ENCODE assay signal across 8 cellular contexts in genomic region chr19:2047449-2048103, GRCh38. TPM values are rescaled to one million over a fixed set of nuclear protein-coding genes. Genes with fewer than 3 reads are reported as not detected.
A peak's percentile ranks its signal among the peaks of the same experiment; 100 is the strongest.
DNase-seq lines count a peak whose midpoint lies in the region; ATAC-seq and TF ChIP-seq lines count a peak whose summit lies in the region.

No MANE protein-coding gene starts in this region.

- no peak overlapping the region for H4K91ac ChIP-seq in H9 (ENCODE audit: insufficient read length, low read depth, low read length)

- no peak for TF ChIP-seq EP300 in gastroesophageal sphincter (IDR thresholded peaks at IDR 0.05)

- H3K4me1 ChIP-seq in H9 (ENCODE audit: insufficient read depth, low read length), result no peaks in the 10 kb centered on the region; the same call in 1 of the 2 replicates
- peaks cover 9 to 87% (median 78%) of the 10 kb centered on the region in 3 donors for H3K4me1 ChIP-seq in gastroesophageal sphincter

- H3K9me3 ChIP-seq in H9 (ENCODE audit: control insufficient read depth, low read depth, low read length), result no peaks in the 10 kb centered on the region
- H3K9me3 ChIP-seq in gastroesophageal sphincter, result no peaks in the 10 kb centered on the region

- no peak overlapping the region for H2BK15ac ChIP-seq in H9 (ENCODE audit: low read depth, low read length)

- peaks cover 11% of the 10 kb centered on the region; the same call in 1 of the 2 replicates for H3K79me2 ChIP-seq in H9 (ENCODE audit: insufficient read depth, low read length)

- H3T11ph ChIP-seq in H9 (ENCODE audit: low read length), result no peak overlapping the region

- peaks cover 0 to 62% of the 10 kb centered on the region in 2 donors for H3K36me3 ChIP-seq in gastroesophageal sphincter

- H3K36me3 Mint-ChIP-seq in H9 (ENCODE audit: insufficient read depth in 1 of 3, low read depth in 3 of 3) (peaks cover 3 to 11% (median 8%) of the 10 kb centered on the region in 3 experiments; a peak in 5 of 7 replicates), T-cell (peaks cover 3% of the 10 kb centered on the region)
- H3K36me3 Mint-ChIP-seq in stimulated activated memory B cell treated with anti-CD40 and anti-IgM and Interleukin-4, amounts not matched to agents 10 μg/mL and 1 μg/mL and 100 μg/mL, for 72 hours, result peaks cover 51% of the 10 kb centered on the region

- H2BK5ac ChIP-seq in H9 (ENCODE audit: insufficient read length, low read length), result no peak overlapping the region

- no peak overlapping the region for H3K27ac ChIP-seq in H9 (ENCODE audit: insufficient read length, low read depth, low read length)
- peak overlapping the region in 3 of 4 donors; percentile 99 to 100 (median 99) for H3K27ac ChIP-seq in gastroesophageal sphincter

- no peak overlapping the region for H2BK12ac ChIP-seq in H9 (ENCODE audit: insufficient read length, low read depth, low read length)

- H3K4me3 Mint-ChIP-seq in H9, result no peak overlapping the region
- peak overlapping the region in 2 of 3 donors; percentile 9 to 81 for H3K4me3 Mint-ChIP-seq in T-cell
- peak overlapping the region; percentile 81 for H3K4me3 Mint-ChIP-seq in stimulated activated memory B cell treated with anti-CD40 and anti-IgM and Interleukin-4, amounts not matched to agents 10 μg/mL and 1 μg/mL and 100 μg/mL, for 72 hours

- no peak overlapping the region for H2AFZ ChIP-seq in H9 (ENCODE audit: low read length)

- peak overlapping the region in 1 of 2 donors; percentile 100 for H3K4me3 ChIP-seq in gastroesophageal sphincter

- no peak for TF ChIP-seq POLR2A in gastroesophageal sphincter (IDR thresholded peaks at IDR 0.05)

- DNase-seq in H9 (peak; percentile 28), T-cell (no peak), dedifferentiated amniotic fluid mesenchymal stem cell (ENCODE audit: extremely low spot score) (no peak), NCI-H2196 (lab: John Stamatoyannopoulos, UW; ENCODE audit: unreplicated experiment) (no peak)

- no peak overlapping the region for H4K5ac ChIP-seq in H9 (ENCODE audit: insufficient read length, low read depth, low read length)

- H3K27ac Mint-ChIP-seq in H9 (no peak overlapping the region), T-cell (peak overlapping the region; percentile 74 to 76)
- H3K27ac Mint-ChIP-seq in stimulated activated memory B cell treated with anti-CD40 and anti-IgM and Interleukin-4, amounts not matched to agents 10 μg/mL and 1 μg/mL and 100 μg/mL, for 72 hours, result peak overlapping the region; percentile 66

- no peak overlapping the region for H2AK5ac ChIP-seq in H9 (ENCODE audit: insufficient read length, low read length)

- no peaks in the 10 kb centered on the region for H3K27me3 ChIP-seq in H9 (ENCODE audit: insufficient read depth, low read length)
- H3K27me3 ChIP-seq in gastroesophageal sphincter, result no peaks in the 10 kb centered on the region

- no peak overlapping the region for H3K56ac ChIP-seq in H9 (ENCODE audit: insufficient read length, low read depth, low read length)

- H3K18ac ChIP-seq in H9 (ENCODE audit: insufficient read length, low read depth, low read length), result no peak overlapping the region

- H3K23ac ChIP-seq in H9 (ENCODE audit: insufficient read length, low read depth, low read length), result no peak overlapping the region

- H3K9ac ChIP-seq in H9 (ENCODE audit: extremely low read depth, insufficient read length, low read length), result no peak overlapping the region

- H4K20me1 ChIP-seq in H9 (ENCODE audit: control insufficient read depth, insufficient read depth, insufficient read length), result peaks cover 2% of the 10 kb centered on the region

- H2BK120ac ChIP-seq in H9 (ENCODE audit: low read depth, low read length, poor library complexity, severe bottlenecking), result no peak overlapping the region

- CTCF ChIA-PET in T-cell (lab: Charles Lee), result interaction anchor here in 1 of 2 donors (0.6 kb wide), 3 partner anchors 178 to 413 kb away, joined by 3 read pairs; no protein-coding TSS in a partner anchor

- TF ChIP-seq CTCF in H9 (conservative IDR thresholded peaks at IDR 0.05), result no peak
- no peak for TF ChIP-seq CTCF in gastroesophageal sphincter (IDR thresholded peaks at IDR 0.05)

- no peak overlapping the region for H3K4me2 ChIP-seq in H9 (ENCODE audit: insufficient read depth, insufficient read length, low read length)

- H3K4me1 Mint-ChIP-seq in H9 (peaks cover 10 to 11% of the 10 kb centered on the region in 2 experiments), T-cell (peaks cover 42 to 66% (median 61%) of the 10 kb centered on the region in 3 donors)
- peaks cover 86% of the 10 kb centered on the region for H3K4me1 Mint-ChIP-seq in stimulated activated memory B cell treated with anti-CD40 and anti-IgM and Interleukin-4, amounts not matched to agents 10 μg/mL and 1 μg/mL and 100 μg/mL, for 72 hours

- H3K27me3 Mint-ChIP-seq in H9 (ENCODE audit: low read depth) (no peaks in the 10 kb centered on the region), T-cell (no peaks in the 10 kb centered on the region)
- no peaks in the 10 kb centered on the region for H3K27me3 Mint-ChIP-seq in stimulated activated memory B cell treated with anti-CD40 and anti-IgM and Interleukin-4, amounts not matched to agents 10 μg/mL and 1 μg/mL and 100 μg/mL, for 72 hours

- H3K14ac ChIP-seq in H9 (ENCODE audit: insufficient read depth, low read length), result no peak overlapping the region

- no peak overlapping the region for H2BK20ac ChIP-seq in H9 (ENCODE audit: low read depth, low read length, poor library complexity, severe bottlenecking)

- WGBS in H9 (ENCODE audit: extremely low coverage, insufficient read length, low lambda C conversion rate), result no CpG with 5 or more reads among the region's 22 CpGs
- 76 to 89% methylated on average over 3 to 5 of the region's 22 CpGs for WGBS in gastroesophageal sphincter (ENCODE audit: low coverage in 1 of 2), 2 donors

- no peaks in the 10 kb centered on the region for H3K9me3 Mint-ChIP-seq in H9
- no peaks in the 10 kb centered on the region for H3K9me3 Mint-ChIP-seq in T-cell
- H3K9me3 Mint-ChIP-seq in stimulated activated memory B cell treated with anti-CD40 and anti-IgM and Interleukin-4, amounts not matched to agents 10 μg/mL and 1 μg/mL and 100 μg/mL, for 72 hours, result no peaks in the 10 kb centered on the region

- peaks cover 3% of the 10 kb centered on the region for H3K79me1 ChIP-seq in H9 (ENCODE audit: insufficient read depth, low read depth, low read length, poor library complexity, severe bottlenecking)

- peaks cover 9% of the 10 kb centered on the region for H3K23me2 ChIP-seq in H9 (ENCODE audit: insufficient read length, low read depth, low read length, poor library complexity, severe bottlenecking)

- no peak for ATAC-seq in T-cell (replicated peaks in 1 of 4)
- ATAC-seq in gastroesophageal sphincter, result no peak
- no peak for ATAC-seq in stimulated activated memory B cell treated with anti-CD40 and anti-IgM and Interleukin-4, amounts not matched to agents 10 μg/mL and 1 μg/mL and 100 μg/mL, for 72 hours
- no peak for ATAC-seq in HG03439 (IDR thresholded peaks at IDR 0.05; ENCODE audit: unreplicated experiment)
- no peak for ATAC-seq in HG03135 (IDR thresholded peaks at IDR 0.05; ENCODE audit: unreplicated experiment)

- POLR2A ChIA-PET in T-cell (lab: Charles Lee), result no interaction called here

- no peak overlapping the region for H4K8ac ChIP-seq in H9 (replicated peaks; ENCODE audit: insufficient read length, low read depth, low read length)

- no peak overlapping the region for H3K4ac ChIP-seq in H9 (ENCODE audit: low read depth, low read length)

RNA-seq across cellular contexts. Expression of gene MKNK2, which starts 3.5 kb away (rescaled TPM):
- total RNA-seq in H9 (2021) (153 and 154 TPM in 2 replicates), T-cell (100 to 1,000 TPM; 196 to 242 (median 234) TPM), gastroesophageal sphincter (100 to 1,000 TPM in 3 of 4 donors, 10 to 100 TPM in 1; 98.4 to 195 (median 173) TPM)

RNA-seq across cellular contexts. Expression of gene BTBD2, which starts 32.1 kb away (rescaled TPM):
- total RNA-seq in H9 (2021) (110 and 113 TPM in 2 replicates), T-cell (10 to 100 TPM; 52.2 to 79.8 (median 73.6) TPM), gastroesophageal sphincter (100 to 1,000 TPM in 1 of 4 donors, 10 to 100 TPM in 3; 44.0 to 125 (median 59.9) TPM)

RNA-seq across cellular contexts. Expression of gene MOB3A, which starts 48.5 kb away (rescaled TPM):
- 11.5 and 13.3 TPM in 2 replicates for total RNA-seq in H9 (2021)
- 100 to 1,000 TPM in 4 of 5 donors, 10 to 100 TPM in 1; 98.6 to 162 (median 142) TPM for total RNA-seq in T-cell
- 10 to 100 TPM; 29.0 to 69.9 (median 38.6) TPM for total RNA-seq in gastroesophageal sphincter

RNA-seq across cellular contexts. Expression of gene IZUMO4, which starts 49.1 kb away (rescaled TPM):
- total RNA-seq in H9 (2021) (2.1 and 3.0 TPM in 2 replicates), T-cell (10 to 100 TPM; 14.0 to 23.5 (median 19.7) TPM), gastroesophageal sphincter (10 to 100 TPM in 1 of 4 donors, 1 to 10 TPM in 3; 2.4 to 17.3 (median 4.3) TPM)

Comparison
In these comparisons a context has a peak if more than half of its experiments do, and no peak if none do; other contexts are left out.
1. H3K27ac Mint-ChIP-seq: peak in T-cell (2 of 2) and stimulated activated memory B cell treated with anti-CD40 and anti-IgM and Interleukin-4, amounts not matched to agents 10 μg/mL and 1 μg/mL and 100 μg/mL, for 72 hours (single experiment); none in H9 (0 of 3).
2. H3K4me3 Mint-ChIP-seq: peak in T-cell (2 of 3) and stimulated activated memory B cell treated with anti-CD40 and anti-IgM and Interleukin-4, amounts not matched to agents 10 μg/mL and 1 μg/mL and 100 μg/mL, for 72 hours (single experiment); none in H9 (0 of 2).